In the genomic region with DNA sequence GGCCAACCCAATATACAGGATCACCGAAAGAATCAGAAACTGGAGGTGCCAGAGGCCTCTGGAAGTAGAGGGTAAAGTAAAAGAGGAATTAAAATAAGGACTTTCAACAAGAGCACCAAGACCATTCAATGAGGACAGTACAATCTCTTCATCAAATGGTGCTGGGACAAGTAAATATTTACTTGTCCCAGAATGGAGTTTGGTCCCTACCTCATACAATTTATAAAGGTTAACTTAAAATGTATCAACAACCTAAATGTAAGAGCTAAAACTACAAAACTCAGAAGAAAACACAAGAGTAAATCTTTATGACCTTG, we compare ENCODE assay signal across 1 cellular context.
TF ChIP-seq lines count a peak whose summit lies in the region.

No MANE protein-coding gene starts in this region.

TF ChIP-seq in HepG2, 621 proteins besides CTCF, POLR2A, EP300 and RAD21 (continued from another document):
- TF ChIP-seq, protein P1, sequence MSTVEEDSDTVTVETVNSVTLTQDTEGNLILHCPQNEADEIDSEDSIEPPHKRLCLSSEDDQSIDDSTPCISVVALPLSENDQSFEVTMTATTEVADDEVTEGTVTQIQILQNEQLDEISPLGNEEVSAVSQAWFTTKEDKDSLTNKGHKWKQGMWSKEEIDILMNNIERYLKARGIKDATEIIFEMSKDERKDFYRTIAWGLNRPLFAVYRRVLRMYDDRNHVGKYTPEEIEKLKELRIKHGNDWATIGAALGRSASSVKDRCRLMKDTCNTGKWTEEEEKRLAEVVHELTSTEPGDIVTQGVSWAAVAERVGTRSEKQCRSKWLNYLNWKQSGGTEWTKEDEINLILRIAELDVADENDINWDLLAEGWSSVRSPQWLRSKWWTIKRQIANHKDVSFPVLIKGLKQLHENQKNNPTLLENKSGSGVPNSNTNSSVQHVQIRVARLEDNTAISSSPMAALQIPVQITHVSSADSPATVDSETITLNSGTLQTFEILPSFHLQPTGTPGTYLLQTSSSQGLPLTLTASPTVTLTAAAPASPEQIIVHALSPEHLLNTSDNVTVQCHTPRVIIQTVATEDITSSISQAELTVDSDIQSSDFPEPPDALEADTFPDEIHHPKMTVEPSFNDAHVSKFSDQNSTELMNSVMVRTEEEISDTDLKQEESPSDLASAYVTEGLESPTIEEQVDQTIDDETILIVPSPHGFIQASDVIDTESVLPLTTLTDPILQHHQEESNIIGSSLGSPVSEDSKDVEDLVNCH (CRISPR knock-in tag; IDR thresholded peaks at IDR 0.05) = no peak
- TF ChIP-seq BATF2 (CRISPR knock-in tag; IDR thresholded peaks at IDR 0.05) (no peak), ZBTB1 (CRISPR knock-in tag; IDR thresholded peaks at IDR 0.05; ENCODE audit: borderline replicate concordance) (no peak), ZFP90 (CRISPR knock-in tag; IDR thresholded peaks at IDR 0.05; ENCODE audit: borderline replicate concordance) (no peak), CREB1 (IDR thresholded peaks at IDR 0.05) (no peak), CREB1 (CRISPR knock-in tag; IDR thresholded peaks at IDR 0.05) (peak; percentile 42; the same call in 1 of the 2 replicates), ZFP82 (CRISPR knock-in tag; IDR thresholded peaks at IDR 0.05; ENCODE audit: borderline replicate concordance) (no peak), ATRX (CRISPR knock-in tag; IDR thresholded peaks at IDR 0.05; ENCODE audit: borderline replicate concordance) (no peak), ZBTB42 (CRISPR knock-in tag; IDR thresholded peaks at IDR 0.05) (no peak), PCBP2 (optimal IDR thresholded peaks at IDR 0.05; ENCODE audit: low read depth, low read length, poor library complexity, severe bottlenecking) (no peak), ZNF12 (CRISPR knock-in tag; IDR thresholded peaks at IDR 0.05) (no peak), ARNT (IDR thresholded peaks at IDR 0.05) (no peak), ATF7-NPFF (CRISPR knock-in tag; IDR thresholded peaks at IDR 0.05; ENCODE audit: low read depth) (no peak), DRAP1 (CRISPR knock-in tag; IDR thresholded peaks at IDR 0.05) (no peak), ATF5 (CRISPR knock-in tag; IDR thresholded peaks at IDR 0.05; ENCODE audit: low read depth) (no peak), SOX6 (IDR thresholded peaks at IDR 0.05) (no peak), SOX6 (CRISPR knock-in tag; IDR thresholded peaks at IDR 0.05) (peak; percentile 54; the same call in 1 of the 2 replicates), ZFX (CRISPR knock-in tag; IDR thresholded peaks at IDR 0.05; ENCODE audit: low read depth) (no peak), SNAPC5 (CRISPR knock-in tag; IDR thresholded peaks at IDR 0.05; ENCODE audit: borderline replicate concordance) (no peak), MBNL3 (CRISPR knock-in tag; conservative IDR thresholded peaks at IDR 0.05) (no peak), ZNF34 (CRISPR knock-in tag; IDR thresholded peaks at IDR 0.05; ENCODE audit: borderline replicate concordance) (no peak), ZMAT5 (CRISPR knock-in tag; IDR thresholded peaks at IDR 0.05; ENCODE audit: borderline replicate concordance, low read depth) (no peak), ARID5B (CRISPR knock-in tag; IDR thresholded peaks at IDR 0.05) (peak; percentile 74), SNAI1 (CRISPR knock-in tag; IDR thresholded peaks at IDR 0.05; ENCODE audit: borderline replicate concordance) (no peak), ZNF350 (CRISPR knock-in tag; IDR thresholded peaks at IDR 0.05; ENCODE audit: borderline replicate concordance, low read depth) (no peak), TMF1 (CRISPR knock-in tag; IDR thresholded peaks at IDR 0.05; ENCODE audit: low read depth) (no peak), PAF1 (CRISPR knock-in tag; IDR thresholded peaks at IDR 0.05) (no peak)
- TF ChIP-seq, protein P2, sequence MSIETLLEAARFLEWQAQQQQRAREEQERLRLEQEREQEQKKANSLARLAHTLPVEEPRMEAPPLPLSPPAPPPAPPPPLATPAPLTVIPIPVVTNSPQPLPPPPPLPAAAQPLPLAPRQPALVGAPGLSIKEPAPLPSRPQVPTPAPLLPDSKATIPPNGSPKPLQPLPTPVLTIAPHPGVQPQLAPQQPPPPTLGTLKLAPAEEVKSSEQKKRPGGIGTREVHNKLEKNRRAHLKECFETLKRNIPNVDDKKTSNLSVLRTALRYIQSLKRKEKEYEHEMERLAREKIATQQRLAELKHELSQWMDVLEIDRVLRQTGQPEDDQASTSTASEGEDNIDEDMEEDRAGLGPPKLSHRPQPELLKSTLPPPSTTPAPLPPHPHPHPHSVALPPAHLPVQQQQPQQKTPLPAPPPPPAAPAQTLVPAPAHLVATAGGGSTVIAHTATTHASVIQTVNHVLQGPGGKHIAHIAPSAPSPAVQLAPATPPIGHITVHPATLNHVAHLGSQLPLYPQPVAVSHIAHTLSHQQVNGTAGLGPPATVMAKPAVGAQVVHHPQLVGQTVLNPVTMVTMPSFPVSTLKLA (IDR thresholded peaks at IDR 0.05) = no peak
- TF ChIP-seq, protein P3, sequence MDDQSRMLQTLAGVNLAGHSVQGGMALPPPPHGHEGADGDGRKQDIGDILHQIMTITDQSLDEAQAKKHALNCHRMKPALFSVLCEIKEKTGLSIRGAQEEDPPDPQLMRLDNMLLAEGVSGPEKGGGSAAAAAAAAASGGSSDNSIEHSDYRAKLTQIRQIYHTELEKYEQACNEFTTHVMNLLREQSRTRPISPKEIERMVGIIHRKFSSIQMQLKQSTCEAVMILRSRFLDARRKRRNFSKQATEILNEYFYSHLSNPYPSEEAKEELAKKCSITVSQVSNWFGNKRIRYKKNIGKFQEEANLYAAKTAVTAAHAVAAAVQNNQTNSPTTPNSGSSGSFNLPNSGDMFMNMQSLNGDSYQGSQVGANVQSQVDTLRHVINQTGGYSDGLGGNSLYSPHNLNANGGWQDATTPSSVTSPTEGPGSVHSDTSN (CRISPR knock-in tag; IDR thresholded peaks at IDR 0.05; ENCODE audit: borderline replicate concordance) = no peak
- TF ChIP-seq, protein P4, sequence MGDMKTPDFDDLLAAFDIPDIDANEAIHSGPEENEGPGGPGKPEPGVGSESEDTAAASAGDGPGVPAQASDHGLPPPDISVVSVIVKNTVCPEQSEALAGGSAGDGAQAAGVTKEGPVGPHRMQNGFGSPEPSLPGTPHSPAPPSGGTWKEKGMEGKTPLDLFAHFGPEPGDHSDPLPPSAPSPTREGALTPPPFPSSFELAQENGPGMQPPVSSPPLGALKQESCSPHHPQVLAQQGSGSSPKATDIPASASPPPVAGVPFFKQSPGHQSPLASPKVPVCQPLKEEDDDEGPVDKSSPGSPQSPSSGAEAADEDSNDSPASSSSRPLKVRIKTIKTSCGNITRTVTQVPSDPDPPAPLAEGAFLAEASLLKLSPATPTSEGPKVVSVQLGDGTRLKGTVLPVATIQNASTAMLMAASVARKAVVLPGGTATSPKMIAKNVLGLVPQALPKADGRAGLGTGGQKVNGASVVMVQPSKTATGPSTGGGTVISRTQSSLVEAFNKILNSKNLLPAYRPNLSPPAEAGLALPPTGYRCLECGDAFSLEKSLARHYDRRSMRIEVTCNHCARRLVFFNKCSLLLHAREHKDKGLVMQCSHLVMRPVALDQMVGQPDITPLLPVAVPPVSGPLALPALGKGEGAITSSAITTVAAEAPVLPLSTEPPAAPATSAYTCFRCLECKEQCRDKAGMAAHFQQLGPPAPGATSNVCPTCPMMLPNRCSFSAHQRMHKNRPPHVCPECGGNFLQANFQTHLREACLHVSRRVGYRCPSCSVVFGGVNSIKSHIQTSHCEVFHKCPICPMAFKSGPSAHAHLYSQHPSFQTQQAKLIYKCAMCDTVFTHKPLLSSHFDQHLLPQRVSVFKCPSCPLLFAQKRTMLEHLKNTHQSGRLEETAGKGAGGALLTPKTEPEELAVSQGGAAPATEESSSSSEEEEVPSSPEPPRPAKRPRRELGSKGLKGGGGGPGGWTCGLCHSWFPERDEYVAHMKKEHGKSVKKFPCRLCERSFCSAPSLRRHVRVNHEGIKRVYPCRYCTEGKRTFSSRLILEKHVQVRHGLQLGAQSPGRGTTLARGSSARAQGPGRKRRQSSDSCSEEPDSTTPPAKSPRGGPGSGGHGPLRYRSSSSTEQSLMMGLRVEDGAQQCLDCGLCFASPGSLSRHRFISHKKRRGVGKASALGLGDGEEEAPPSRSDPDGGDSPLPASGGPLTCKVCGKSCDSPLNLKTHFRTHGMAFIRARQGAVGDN (CRISPR knock-in tag; IDR thresholded peaks at IDR 0.05) = no peak
- TF ChIP-seq, protein P5, sequence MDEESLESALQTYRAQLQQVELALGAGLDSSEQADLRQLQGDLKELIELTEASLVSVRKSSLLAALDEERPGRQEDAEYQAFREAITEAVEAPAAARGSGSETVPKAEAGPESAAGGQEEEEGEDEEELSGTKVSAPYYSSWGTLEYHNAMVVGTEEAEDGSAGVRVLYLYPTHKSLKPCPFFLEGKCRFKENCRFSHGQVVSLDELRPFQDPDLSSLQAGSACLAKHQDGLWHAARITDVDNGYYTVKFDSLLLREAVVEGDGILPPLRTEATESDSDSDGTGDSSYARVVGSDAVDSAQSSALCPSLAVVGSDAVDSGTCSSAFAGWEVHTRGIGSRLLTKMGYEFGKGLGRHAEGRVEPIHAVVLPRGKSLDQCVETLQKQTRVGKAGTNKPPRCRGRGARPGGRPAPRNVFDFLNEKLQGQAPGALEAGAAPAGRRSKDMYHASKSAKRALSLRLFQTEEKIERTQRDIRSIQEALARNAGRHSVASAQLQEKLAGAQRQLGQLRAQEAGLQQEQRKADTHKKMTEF (CRISPR knock-in tag; IDR thresholded peaks at IDR 0.05) = 0 out of 2 replicates have a peak, but pooled peaks have one; percentile 26
- TF ChIP-seq, protein P6, sequence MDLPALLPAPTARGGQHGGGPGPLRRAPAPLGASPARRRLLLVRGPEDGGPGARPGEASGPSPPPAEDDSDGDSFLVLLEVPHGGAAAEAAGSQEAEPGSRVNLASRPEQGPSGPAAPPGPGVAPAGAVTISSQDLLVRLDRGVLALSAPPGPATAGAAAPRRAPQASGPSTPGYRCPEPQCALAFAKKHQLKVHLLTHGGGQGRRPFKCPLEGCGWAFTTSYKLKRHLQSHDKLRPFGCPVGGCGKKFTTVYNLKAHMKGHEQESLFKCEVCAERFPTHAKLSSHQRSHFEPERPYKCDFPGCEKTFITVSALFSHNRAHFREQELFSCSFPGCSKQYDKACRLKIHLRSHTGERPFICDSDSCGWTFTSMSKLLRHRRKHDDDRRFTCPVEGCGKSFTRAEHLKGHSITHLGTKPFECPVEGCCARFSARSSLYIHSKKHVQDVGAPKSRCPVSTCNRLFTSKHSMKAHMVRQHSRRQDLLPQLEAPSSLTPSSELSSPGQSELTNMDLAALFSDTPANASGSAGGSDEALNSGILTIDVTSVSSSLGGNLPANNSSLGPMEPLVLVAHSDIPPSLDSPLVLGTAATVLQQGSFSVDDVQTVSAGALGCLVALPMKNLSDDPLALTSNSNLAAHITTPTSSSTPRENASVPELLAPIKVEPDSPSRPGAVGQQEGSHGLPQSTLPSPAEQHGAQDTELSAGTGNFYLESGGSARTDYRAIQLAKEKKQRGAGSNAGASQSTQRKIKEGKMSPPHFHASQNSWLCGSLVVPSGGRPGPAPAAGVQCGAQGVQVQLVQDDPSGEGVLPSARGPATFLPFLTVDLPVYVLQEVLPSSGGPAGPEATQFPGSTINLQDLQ (CRISPR knock-in tag; IDR thresholded peaks at IDR 0.05) = no peak
